ENCODE assay signal across 17 cellular contexts in genomic region chr3:17187589-17188184, GRCh38.
"Had no signal": no experiment of that assay in that cellular context is flagged by ENCODE, and none has a peak within 500 bp of the region (broad histone marks: within the 10 kb centered on the region; RNA-seq: fewer than 3 reads in every experiment).

No MANE protein-coding gene starts in this region.

- H3K27me3 Mint-ChIP-seq: activated CD4-positive, alpha-beta T cell treated with anti-CD3 and anti-CD28 coated beads, Interleukin-2, amount 10 ng/mL, durations not matched to agents 7 days and 5 days; memory B cell; naive thymus-derived CD4-positive, alpha-beta T cell; stimulated activated memory B cell treated with anti-CD40 and anti-IgM and Interleukin-4, amounts not matched to agents 10 μg/mL and 1 μg/mL and 100 μg/mL, for 72 hours had no signal

- DNase-seq: activated CD4-positive, alpha-beta T cell treated with anti-CD3 and anti-CD28 coated beads, Interleukin-2, amount 10 ng/mL, durations not matched to agents 7 days and 5 days; activated naive CD4-positive, alpha-beta T cell; anterior cingulate cortex; erythroblast; islet precursor cell; left lung; mucosa of descending colon; naive thymus-derived CD4-positive, alpha-beta T cell; stimulated activated CD4-positive, alpha-beta T cell treated with anti-CD3 and anti-CD28 coated beads, Interleukin-2, amount 100 ng/mL, for 48 hours; thyroid gland had no signal

- H3K36me3 ChIP-seq: thyroid gland had no signal

- H3K27me3 ChIP-seq: gastroesophageal sphincter, hepatocyte, left lung, neutrophil, thyroid gland had no signal

- H3K4me1 ChIP-seq: parathyroid adenoma, thyroid gland had no signal

- H3K4me3 ChIP-seq: gastroesophageal sphincter, hepatocyte, left lung, mucosa of descending colon, thyroid gland had no signal

- FAIRE-seq: urothelium cell line had no signal

- H3K9me3 Mint-ChIP-seq: activated CD4-positive, alpha-beta T cell treated with anti-CD3 and anti-CD28 coated beads, Interleukin-2, amount 10 ng/mL, durations not matched to agents 7 days and 5 days; memory B cell; naive thymus-derived CD4-positive, alpha-beta T cell; stimulated activated memory B cell treated with anti-CD40 and anti-IgM and Interleukin-4, amounts not matched to agents 10 μg/mL and 1 μg/mL and 100 μg/mL, for 72 hours had no signal

- H3K9me3 ChIP-seq: gastroesophageal sphincter, left lung, mucosa of descending colon, neutrophil, thyroid gland had no signal

- H3K4me3 Mint-ChIP-seq: activated CD4-positive, alpha-beta T cell treated with anti-CD3 and anti-CD28 coated beads, Interleukin-2, amount 10 ng/mL, durations not matched to agents 7 days and 5 days; memory B cell; naive thymus-derived CD4-positive, alpha-beta T cell; stimulated activated memory B cell treated with anti-CD40 and anti-IgM and Interleukin-4, amounts not matched to agents 10 μg/mL and 1 μg/mL and 100 μg/mL, for 72 hours had no signal

- H3K9ac ChIP-seq: parathyroid adenoma had no signal

- H3K27ac ChIP-seq: gastroesophageal sphincter, hepatocyte, left lung, neutrophil, parathyroid adenoma, thyroid gland had no signal

- H3K27ac Mint-ChIP-seq: activated CD4-positive, alpha-beta T cell treated with anti-CD3 and anti-CD28 coated beads, Interleukin-2, amount 10 ng/mL, durations not matched to agents 7 days and 5 days; naive thymus-derived CD4-positive, alpha-beta T cell; stimulated activated memory B cell treated with anti-CD40 and anti-IgM and Interleukin-4, amounts not matched to agents 10 μg/mL and 1 μg/mL and 100 μg/mL, for 72 hours had no signal
